ENCODE assay signal across 1 cellular context in the genomic region with DNA sequence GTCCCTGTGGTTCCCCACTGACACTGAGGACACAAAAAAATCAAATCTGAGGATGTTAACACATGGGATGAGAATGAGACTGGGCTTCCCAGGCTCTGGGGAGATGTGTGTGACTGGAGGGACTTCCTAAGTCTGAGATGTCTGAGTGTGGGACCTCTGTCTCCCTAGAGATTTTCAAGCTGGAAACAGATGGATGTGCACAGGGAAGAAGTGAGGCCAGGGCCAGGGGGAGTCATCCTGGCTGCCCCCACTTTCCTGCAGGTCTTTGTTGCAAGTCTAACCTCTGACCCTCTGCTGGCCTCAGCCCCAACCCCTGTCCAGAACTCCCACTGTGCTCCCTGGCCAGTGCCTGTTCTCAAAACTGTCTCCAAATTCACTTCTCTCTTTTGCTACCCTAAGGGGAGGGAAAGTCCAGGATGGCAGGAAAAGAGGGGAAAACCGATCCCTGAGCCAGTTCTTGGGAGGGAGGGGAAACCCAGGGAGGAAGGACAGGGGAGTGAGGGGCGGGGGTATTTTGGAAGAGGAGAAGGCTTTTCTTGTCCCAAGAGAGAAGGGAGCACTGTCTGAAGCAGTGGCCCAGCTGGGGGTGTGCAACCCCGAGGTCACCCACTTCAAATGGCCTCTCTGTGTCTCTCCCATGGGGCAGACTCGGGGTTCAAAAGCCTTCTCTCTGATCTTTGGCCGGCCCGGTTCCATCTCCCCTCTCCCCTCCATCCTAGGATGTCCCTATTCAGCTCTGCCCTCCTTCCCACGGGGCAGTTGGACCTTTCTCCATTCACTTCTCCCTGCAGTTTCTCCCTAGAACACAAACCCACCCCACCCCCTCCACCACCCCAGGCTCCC.
TF ChIP-seq lines count a peak whose summit lies in the region.

No MANE protein-coding gene starts in this region.

TF ChIP-seq in HEK293, 187 proteins besides CTCF, POLR2A, EP300 and RAD21 (continued from another document):
- TF ChIP-seq PRDM10 (tag by site-specific recombination; IDR thresholded peaks at IDR 0.05) (peak; percentile 98), ZNF311 (tag by site-specific recombination; IDR thresholded peaks at IDR 0.05; ENCODE audit: borderline replicate concordance) (no peak), RBAK (tag by site-specific recombination; IDR thresholded peaks at IDR 0.05) (no peak), GLIS2 (tag by site-specific recombination; IDR thresholded peaks at IDR 0.05) (peak; percentile 31; the same call in 1 of the 2 replicates), ZNF223 (tag by site-specific recombination; IDR thresholded peaks at IDR 0.05) (no peak), ZNF335 (tag by site-specific recombination; conservative IDR thresholded peaks at IDR 0.05) (no peak), TCF7L2 (IDR thresholded peaks at IDR 0.05; ENCODE audit: borderline replicate concordance, low read depth, low read length) (no peak), ZNF707 (tag by site-specific recombination; IDR thresholded peaks at IDR 0.05) (no peak), PRDM1 (tag by site-specific recombination; IDR thresholded peaks at IDR 0.05) (peak; percentile 60; the same call in 1 of the 2 replicates), ZSCAN18 (tag by site-specific recombination; IDR thresholded peaks at IDR 0.05) (no peak), SP7 (tag by site-specific recombination; IDR thresholded peaks at IDR 0.05) (no peak), IKZF3 (tag by site-specific recombination; IDR thresholded peaks at IDR 0.05) (peak; percentile 43; the same call in 1 of the 2 replicates), ZBTB48 (tag by site-specific recombination; IDR thresholded peaks at IDR 0.05) (peak; percentile 57), ZNF473 (tag by site-specific recombination; IDR thresholded peaks at IDR 0.05) (no peak), BCL11B (tag by site-specific recombination; IDR thresholded peaks at IDR 0.05; ENCODE audit: low read depth) (no peak), WT1 (tag by site-specific recombination; IDR thresholded peaks at IDR 0.05) (no peak), ZNF510 (tag by site-specific recombination; IDR thresholded peaks at IDR 0.05; ENCODE audit: insufficient replicate concordance) (no peak), ZNF560 (tag by site-specific recombination; IDR thresholded peaks at IDR 0.05; ENCODE audit: borderline replicate concordance) (no peak)
- TF ChIP-seq, protein P1, sequence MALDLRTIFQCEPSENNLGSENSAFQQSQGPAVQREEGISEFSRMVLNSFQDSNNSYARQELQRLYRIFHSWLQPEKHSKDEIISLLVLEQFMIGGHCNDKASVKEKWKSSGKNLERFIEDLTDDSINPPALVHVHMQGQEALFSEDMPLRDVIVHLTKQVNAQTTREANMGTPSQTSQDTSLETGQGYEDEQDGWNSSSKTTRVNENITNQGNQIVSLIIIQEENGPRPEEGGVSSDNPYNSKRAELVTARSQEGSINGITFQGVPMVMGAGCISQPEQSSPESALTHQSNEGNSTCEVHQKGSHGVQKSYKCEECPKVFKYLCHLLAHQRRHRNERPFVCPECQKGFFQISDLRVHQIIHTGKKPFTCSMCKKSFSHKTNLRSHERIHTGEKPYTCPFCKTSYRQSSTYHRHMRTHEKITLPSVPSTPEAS (tag by site-specific recombination; IDR thresholded peaks at IDR 0.05) = no peak
- TF ChIP-seq, protein P2, sequence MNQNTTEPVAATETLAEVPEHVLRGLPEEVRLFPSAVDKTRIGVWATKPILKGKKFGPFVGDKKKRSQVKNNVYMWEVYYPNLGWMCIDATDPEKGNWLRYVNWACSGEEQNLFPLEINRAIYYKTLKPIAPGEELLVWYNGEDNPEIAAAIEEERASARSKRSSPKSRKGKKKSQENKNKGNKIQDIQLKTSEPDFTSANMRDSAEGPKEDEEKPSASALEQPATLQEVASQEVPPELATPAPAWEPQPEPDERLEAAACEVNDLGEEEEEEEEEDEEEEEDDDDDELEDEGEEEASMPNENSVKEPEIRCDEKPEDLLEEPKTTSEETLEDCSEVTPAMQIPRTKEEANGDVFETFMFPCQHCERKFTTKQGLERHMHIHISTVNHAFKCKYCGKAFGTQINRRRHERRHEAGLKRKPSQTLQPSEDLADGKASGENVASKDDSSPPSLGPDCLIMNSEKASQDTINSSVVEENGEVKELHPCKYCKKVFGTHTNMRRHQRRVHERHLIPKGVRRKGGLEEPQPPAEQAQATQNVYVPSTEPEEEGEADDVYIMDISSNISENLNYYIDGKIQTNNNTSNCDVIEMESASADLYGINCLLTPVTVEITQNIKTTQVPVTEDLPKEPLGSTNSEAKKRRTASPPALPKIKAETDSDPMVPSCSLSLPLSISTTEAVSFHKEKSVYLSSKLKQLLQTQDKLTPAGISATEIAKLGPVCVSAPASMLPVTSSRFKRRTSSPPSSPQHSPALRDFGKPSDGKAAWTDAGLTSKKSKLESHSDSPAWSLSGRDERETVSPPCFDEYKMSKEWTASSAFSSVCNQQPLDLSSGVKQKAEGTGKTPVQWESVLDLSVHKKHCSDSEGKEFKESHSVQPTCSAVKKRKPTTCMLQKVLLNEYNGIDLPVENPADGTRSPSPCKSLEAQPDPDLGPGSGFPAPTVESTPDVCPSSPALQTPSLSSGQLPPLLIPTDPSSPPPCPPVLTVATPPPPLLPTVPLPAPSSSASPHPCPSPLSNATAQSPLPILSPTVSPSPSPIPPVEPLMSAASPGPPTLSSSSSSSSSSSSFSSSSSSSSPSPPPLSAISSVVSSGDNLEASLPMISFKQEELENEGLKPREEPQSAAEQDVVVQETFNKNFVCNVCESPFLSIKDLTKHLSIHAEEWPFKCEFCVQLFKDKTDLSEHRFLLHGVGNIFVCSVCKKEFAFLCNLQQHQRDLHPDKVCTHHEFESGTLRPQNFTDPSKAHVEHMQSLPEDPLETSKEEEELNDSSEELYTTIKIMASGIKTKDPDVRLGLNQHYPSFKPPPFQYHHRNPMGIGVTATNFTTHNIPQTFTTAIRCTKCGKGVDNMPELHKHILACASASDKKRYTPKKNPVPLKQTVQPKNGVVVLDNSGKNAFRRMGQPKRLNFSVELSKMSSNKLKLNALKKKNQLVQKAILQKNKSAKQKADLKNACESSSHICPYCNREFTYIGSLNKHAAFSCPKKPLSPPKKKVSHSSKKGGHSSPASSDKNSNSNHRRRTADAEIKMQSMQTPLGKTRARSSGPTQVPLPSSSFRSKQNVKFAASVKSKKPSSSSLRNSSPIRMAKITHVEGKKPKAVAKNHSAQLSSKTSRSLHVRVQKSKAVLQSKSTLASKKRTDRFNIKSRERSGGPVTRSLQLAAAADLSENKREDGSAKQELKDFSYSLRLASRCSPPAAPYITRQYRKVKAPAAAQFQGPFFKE (tag by site-specific recombination; IDR thresholded peaks at IDR 0.05; ENCODE audit: borderline replicate concordance) = no peak
- TF ChIP-seq, protein P3, sequence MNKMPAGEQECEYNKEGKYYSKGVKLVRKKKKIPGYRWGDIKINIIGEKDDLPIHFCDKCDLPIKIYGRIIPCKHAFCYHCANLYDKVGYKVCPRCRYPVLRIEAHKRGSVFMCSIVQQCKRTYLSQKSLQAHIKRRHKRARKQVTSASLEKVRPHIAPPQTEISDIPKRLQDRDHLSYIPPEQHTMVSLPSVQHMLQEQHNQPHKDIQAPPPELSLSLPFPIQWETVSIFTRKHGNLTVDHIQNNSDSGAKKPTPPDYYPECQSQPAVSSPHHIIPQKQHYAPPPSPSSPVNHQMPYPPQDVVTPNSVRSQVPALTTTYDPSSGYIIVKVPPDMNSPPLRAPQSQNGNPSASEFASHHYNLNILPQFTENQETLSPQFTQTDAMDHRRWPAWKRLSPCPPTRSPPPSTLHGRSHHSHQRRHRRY (tag by site-specific recombination; IDR thresholded peaks at IDR 0.05) = no peak
- TF ChIP-seq, protein P4, sequence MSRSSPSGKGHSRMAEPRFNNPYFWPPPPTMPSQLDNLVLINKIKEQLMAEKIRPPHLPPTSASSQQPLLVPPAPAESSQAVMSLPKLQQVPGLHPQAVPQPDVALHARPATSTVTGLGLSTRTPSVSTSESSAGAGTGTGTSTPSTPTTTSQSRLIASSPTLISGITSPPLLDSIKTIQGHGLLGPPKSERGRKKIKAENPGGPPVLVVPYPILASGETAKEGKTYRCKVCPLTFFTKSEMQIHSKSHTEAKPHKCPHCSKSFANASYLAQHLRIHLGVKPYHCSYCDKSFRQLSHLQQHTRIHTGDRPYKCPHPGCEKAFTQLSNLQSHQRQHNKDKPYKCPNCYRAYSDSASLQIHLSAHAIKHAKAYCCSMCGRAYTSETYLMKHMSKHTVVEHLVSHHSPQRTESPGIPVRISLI (tag by site-specific recombination; IDR thresholded peaks at IDR 0.05) = peak; percentile 8; the same call in 1 of the 2 replicates
- TF ChIP-seq, protein P5, sequence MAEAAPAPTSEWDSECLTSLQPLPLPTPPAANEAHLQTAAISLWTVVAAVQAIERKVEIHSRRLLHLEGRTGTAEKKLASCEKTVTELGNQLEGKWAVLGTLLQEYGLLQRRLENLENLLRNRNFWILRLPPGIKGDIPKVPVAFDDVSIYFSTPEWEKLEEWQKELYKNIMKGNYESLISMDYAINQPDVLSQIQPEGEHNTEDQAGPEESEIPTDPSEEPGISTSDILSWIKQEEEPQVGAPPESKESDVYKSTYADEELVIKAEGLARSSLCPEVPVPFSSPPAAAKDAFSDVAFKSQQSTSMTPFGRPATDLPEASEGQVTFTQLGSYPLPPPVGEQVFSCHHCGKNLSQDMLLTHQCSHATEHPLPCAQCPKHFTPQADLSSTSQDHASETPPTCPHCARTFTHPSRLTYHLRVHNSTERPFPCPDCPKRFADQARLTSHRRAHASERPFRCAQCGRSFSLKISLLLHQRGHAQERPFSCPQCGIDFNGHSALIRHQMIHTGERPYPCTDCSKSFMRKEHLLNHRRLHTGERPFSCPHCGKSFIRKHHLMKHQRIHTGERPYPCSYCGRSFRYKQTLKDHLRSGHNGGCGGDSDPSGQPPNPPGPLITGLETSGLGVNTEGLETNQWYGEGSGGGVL (tag by site-specific recombination; IDR thresholded peaks at IDR 0.05) = peak; percentile 31; the same call in 1 of the 2 replicates
